ENCODE assay signal across 1 cellular context in the genomic region with DNA sequence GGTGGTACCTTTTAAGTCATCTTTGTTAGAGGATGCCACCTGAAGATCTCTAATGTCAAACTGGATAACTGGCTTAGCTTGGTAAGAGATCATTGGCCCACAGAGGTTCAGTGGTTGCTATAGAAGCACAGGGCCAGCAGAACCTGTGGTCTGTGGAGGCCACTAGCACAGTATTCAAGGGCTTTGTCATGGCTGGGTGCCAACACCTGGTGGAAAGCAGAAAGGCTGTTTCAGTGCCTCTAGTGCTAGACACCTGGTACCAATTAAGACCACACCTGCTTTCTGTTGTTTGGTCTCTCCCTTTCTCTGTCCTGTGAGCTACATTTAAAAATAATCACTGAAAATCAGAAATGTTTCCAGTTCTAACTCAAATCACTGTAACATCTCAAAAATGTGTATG.
TF ChIP-seq lines count a peak whose summit lies in the region.

No MANE protein-coding gene starts in this region.

TF ChIP-seq in HepG2, 621 proteins besides CTCF, POLR2A, EP300 and RAD21 (continued from another document):
- TF ChIP-seq, protein P1, sequence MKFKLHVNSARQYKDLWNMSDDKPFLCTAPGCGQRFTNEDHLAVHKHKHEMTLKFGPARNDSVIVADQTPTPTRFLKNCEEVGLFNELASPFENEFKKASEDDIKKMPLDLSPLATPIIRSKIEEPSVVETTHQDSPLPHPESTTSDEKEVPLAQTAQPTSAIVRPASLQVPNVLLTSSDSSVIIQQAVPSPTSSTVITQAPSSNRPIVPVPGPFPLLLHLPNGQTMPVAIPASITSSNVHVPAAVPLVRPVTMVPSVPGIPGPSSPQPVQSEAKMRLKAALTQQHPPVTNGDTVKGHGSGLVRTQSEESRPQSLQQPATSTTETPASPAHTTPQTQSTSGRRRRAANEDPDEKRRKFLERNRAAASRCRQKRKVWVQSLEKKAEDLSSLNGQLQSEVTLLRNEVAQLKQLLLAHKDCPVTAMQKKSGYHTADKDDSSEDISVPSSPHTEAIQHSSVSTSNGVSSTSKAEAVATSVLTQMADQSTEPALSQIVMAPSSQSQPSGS (CRISPR knock-in tag; IDR thresholded peaks at IDR 0.05), result no peak
- TF ChIP-seq ZNF382 (CRISPR knock-in tag; IDR thresholded peaks at IDR 0.05; ENCODE audit: borderline replicate concordance), result no peak
- TF ChIP-seq ZNF644 (CRISPR knock-in tag; IDR thresholded peaks at IDR 0.05; ENCODE audit: low read depth), result no peak
- TF ChIP-seq, protein P2, sequence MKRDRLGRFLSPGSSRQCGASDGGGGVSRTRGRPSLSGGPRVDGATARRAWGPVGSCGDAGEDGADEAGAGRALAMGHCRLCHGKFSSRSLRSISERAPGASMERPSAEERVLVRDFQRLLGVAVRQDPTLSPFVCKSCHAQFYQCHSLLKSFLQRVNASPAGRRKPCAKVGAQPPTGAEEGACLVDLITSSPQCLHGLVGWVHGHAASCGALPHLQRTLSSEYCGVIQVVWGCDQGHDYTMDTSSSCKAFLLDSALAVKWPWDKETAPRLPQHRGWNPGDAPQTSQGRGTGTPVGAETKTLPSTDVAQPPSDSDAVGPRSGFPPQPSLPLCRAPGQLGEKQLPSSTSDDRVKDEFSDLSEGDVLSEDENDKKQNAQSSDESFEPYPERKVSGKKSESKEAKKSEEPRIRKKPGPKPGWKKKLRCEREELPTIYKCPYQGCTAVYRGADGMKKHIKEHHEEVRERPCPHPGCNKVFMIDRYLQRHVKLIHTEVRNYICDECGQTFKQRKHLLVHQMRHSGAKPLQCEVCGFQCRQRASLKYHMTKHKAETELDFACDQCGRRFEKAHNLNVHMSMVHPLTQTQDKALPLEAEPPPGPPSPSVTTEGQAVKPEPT (CRISPR knock-in tag; IDR thresholded peaks at IDR 0.05; ENCODE audit: low read depth), result no peak
